In the genomic region with DNA sequence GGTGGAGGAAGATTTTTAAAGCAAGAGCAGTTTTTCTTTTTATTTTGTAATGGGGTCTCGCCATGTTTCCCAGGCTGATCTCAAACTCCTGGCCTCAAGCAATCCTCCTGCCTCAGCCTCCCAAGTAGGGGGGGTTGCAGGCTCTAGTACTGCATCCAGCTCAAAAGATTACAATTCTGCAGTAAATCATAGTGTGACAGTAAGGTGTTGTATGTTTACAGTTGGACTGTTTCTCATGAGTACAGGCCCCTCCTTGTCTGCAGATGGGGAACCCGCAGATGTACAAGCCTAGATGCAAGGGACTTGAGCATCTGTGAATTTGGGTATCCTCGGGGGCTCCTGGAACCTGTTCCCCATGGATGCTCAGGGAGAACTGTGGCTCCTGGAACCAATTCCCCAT, we compare ENCODE assay signal across 25 cellular contexts. TPM values are rescaled to one million over a fixed set of nuclear protein-coding genes. Genes with fewer than 3 reads are reported as not detected.
A peak's percentile ranks its signal among the peaks of the same experiment; 100 is the strongest.
DNase-seq lines count a peak whose midpoint lies in the region; ATAC-seq and TF ChIP-seq lines count a peak whose summit lies in the region.
"Had no signal": no experiment of that assay in that cellular context is flagged by ENCODE, and none has a peak within 500 bp of the region (broad histone marks: within the 10 kb centered on the region; RNA-seq: fewer than 3 reads in every experiment).

No MANE protein-coding gene starts in this region.

- H3K9me2 ChIP-seq in PC-3 (replicated peaks; ENCODE audit: low read length), result no peaks in the 10 kb centered on the region

- no TSS peak for BruUV-seq in PC-3 (replicated peaks; lab: Mats Ljungman, UMichigan)

- DNase-seq in CD4-positive, alpha-beta T cell, result no peak
- DNase-seq in PC-3 (no peak), AG08395 (ENCODE audit: low spot score) (no peak), osteocyte (ENCODE audit: extremely low spot score, unreplicated experiment) (no peak)
- no peak for DNase-seq in effector memory CD8-positive, alpha-beta T cell
- DNase-seq: activated B cell treated with CpG ODN at 0.5 μM for 24 hours; activated CD4-positive, alpha-beta memory T cell treated with anti-CD3 and anti-CD28 coated beads for 36 hours; body of pancreas; Caco-2; effector CD4-positive, alpha-beta T cell; esophagus squamous epithelium; gastrocnemius medialis; HFFc6; hypothalamus; NCI-H1105 treated with DMSO at 0.1 percent for 48 hours; NCI-H2081 treated with DMSO at 0.1 percent for 48 hours; NCI-H510A; nephron progenitor cell; NK-92 treated with Interleukin-12 subunit alpha and Interleukin-12 subunit beta, amount 100 ng/mL, for 24 hours; stimulated activated naive B cell treated with anti-CD40 and anti-IgM and Interleukin-4, amounts not matched to agents 10 μg/mL and 1 μg/mL and 100 μg/mL, for 72 hours; T-helper 9 cell had no signal

- TF ChIP-seq CTCF in CD4-positive, alpha-beta T cell (IDR thresholded peaks at IDR 0.05), result no peak
- TF ChIP-seq CTCF in PC-3 (conservative IDR thresholded peaks at IDR 0.05; ENCODE audit: low read depth, low read length), result no peak
- TF ChIP-seq CTCF in osteocyte (IDR thresholded peaks at IDR 0.05), result no peak

- peaks cover 75% of the 10 kb centered on the region for H4K20me1 ChIP-seq in BLaER1
- H4K20me1 ChIP-seq in PC-3 (ENCODE audit: low read length), result peaks cover 58% of the 10 kb centered on the region

- H3K36me3 ChIP-seq in BLaER1 (peaks cover 68% of the 10 kb centered on the region), PC-3 (ENCODE audit: low read depth, low read length) (peaks cover 68% of the 10 kb centered on the region)

- peaks cover 80% of the 10 kb centered on the region for H3K36me3 Mint-ChIP-seq in CD4-positive, alpha-beta T cell (ENCODE audit: low read depth)
- peaks cover 56% of the 10 kb centered on the region for H3K36me3 Mint-ChIP-seq in effector memory CD8-positive, alpha-beta T cell (ENCODE audit: insufficient read depth)
- H3K36me3 Mint-ChIP-seq in osteocyte (ENCODE audit: unreplicated experiment), result peaks cover 38% of the 10 kb centered on the region

- H3K4me2 ChIP-seq in BLaER1 (peak overlapping the region; percentile 94), PC-3 (ENCODE audit: low read length) (peak overlapping the region; percentile 88)

- no peaks in the 10 kb centered on the region for H3K9me3 ChIP-seq in BLaER1
- H3K9me3 ChIP-seq in CD4-positive, alpha-beta T cell (ENCODE audit: control insufficient read depth, low read length), result no peaks in the 10 kb centered on the region
- H3K9me3 ChIP-seq in PC-3 (ENCODE audit: low read length), result no peaks in the 10 kb centered on the region
- H3K9me3 ChIP-seq: body of pancreas, Caco-2, esophagus squamous epithelium, gastrocnemius medialis had no signal

- H3K4me1 ChIP-seq in BLaER1 (peaks cover 33% of the 10 kb centered on the region), PC-3 (ENCODE audit: insufficient read depth, low read length) (peaks cover 28% of the 10 kb centered on the region)

- H3K79me2 ChIP-seq in PC-3 (ENCODE audit: low read length), result peaks cover 95% of the 10 kb centered on the region

- POLR2A ChIA-PET in CD4-positive, alpha-beta T cell (lab: Charles Lee), result no interaction called here
- POLR2A ChIA-PET in PC-3 (lab: Charles Lee; ENCODE audit: unreplicated experiment), result interaction anchor here (0.6 kb wide), 1 partner anchor 26 kb away, joined by 3 read pairs; no protein-coding TSS in a partner anchor

- CTCF ChIA-PET in CD4-positive, alpha-beta T cell (lab: Charles Lee), result no interaction called here
- CTCF ChIA-PET in PC-3 (lab: Charles Lee), result no interaction called here

- H3K4me3 ChIP-seq in BLaER1 (no peak overlapping the region), PC-3 (ENCODE audit: low read length) (peak overlapping the region; percentile 2; the same call in 1 of the 2 replicates)
- H3K4me3 ChIP-seq: body of pancreas, esophagus squamous epithelium, gastrocnemius medialis, SK-N-MC had no signal

- ATAC-seq in CD4-positive, alpha-beta T cell (ENCODE audit: poor library complexity), result no peak
- no peak for ATAC-seq in PC-3
- ATAC-seq in effector memory CD8-positive, alpha-beta T cell (replicated peaks), result no peak
- no peak for ATAC-seq in HG03432 (IDR thresholded peaks at IDR 0.05; ENCODE audit: unreplicated experiment)
- ATAC-seq: body of pancreas; gastrocnemius medialis; stimulated activated naive B cell treated with anti-CD40 and anti-IgM and Interleukin-4, amounts not matched to agents 10 μg/mL and 1 μg/mL and 100 μg/mL, for 72 hours had no signal

- no peak overlapping the region for H3K9ac ChIP-seq in BLaER1
- H3K9ac ChIP-seq in PC-3 (ENCODE audit: low read length), result no peak overlapping the region

- peak overlapping the region; percentile 30 for H3K27ac Mint-ChIP-seq in CD4-positive, alpha-beta T cell
- peak overlapping the region; percentile 38 to 80 for H3K27ac Mint-ChIP-seq in effector memory CD8-positive, alpha-beta T cell
- no peak overlapping the region for H3K27ac Mint-ChIP-seq in osteocyte (ENCODE audit: unreplicated experiment)
- H3K27ac Mint-ChIP-seq: activated B cell treated with CpG ODN at 0.5 μM for 24 hours; activated CD4-positive, alpha-beta memory T cell treated with anti-CD3 and anti-CD28 coated beads for 36 hours; HFFc6; nephron progenitor cell; stimulated activated naive B cell treated with anti-CD40 and anti-IgM and Interleukin-4, amounts not matched to agents 10 μg/mL and 1 μg/mL and 100 μg/mL, for 72 hours had no signal

- no peaks in the 10 kb centered on the region for H3F3A ChIP-seq in PC-3 (ENCODE audit: low read length, unreplicated experiment)

- no peak overlapping the region for H2AFZ ChIP-seq in PC-3 (ENCODE audit: low read length)

- peak overlapping the region; percentile 30 for H3K4me3 Mint-ChIP-seq in CD4-positive, alpha-beta T cell
- no peak overlapping the region for H3K4me3 Mint-ChIP-seq in effector memory CD8-positive, alpha-beta T cell
- H3K4me3 Mint-ChIP-seq in osteocyte (ENCODE audit: unreplicated experiment), result no peak overlapping the region
- H3K4me3 Mint-ChIP-seq: activated B cell treated with CpG ODN at 0.5 μM for 24 hours; activated CD4-positive, alpha-beta memory T cell treated with anti-CD3 and anti-CD28 coated beads for 36 hours; HFFc6 had no signal

- intact Hi-C loops in CD4-positive, alpha-beta T cell (cut with DNase I, micrococcal nuclease), result loop anchor here in 1 of 2 experiments (2.0 kb wide), 1 partner anchor 99 kb away; a partner anchor contains a TSS
- intact Hi-C loops in PC-3 (cut with micrococcal nuclease), result no loop called here

- H3K27ac ChIP-seq in BLaER1, result no peak overlapping the region
- no peak overlapping the region for H3K27ac ChIP-seq in CD4-positive, alpha-beta T cell (ENCODE audit: low read depth, low read length)
- no peak overlapping the region for H3K27ac ChIP-seq in PC-3 (ENCODE audit: low read length)
- H3K27ac ChIP-seq: body of pancreas, esophagus squamous epithelium, gastrocnemius medialis, SK-N-MC had no signal

- H3K27me3 Mint-ChIP-seq in CD4-positive, alpha-beta T cell, result no peaks in the 10 kb centered on the region
- no peaks in the 10 kb centered on the region for H3K27me3 Mint-ChIP-seq in effector memory CD8-positive, alpha-beta T cell
- no peaks in the 10 kb centered on the region for H3K27me3 Mint-ChIP-seq in osteocyte (ENCODE audit: unreplicated experiment)
- H3K27me3 Mint-ChIP-seq: activated B cell treated with CpG ODN at 0.5 μM for 24 hours; activated CD4-positive, alpha-beta memory T cell treated with anti-CD3 and anti-CD28 coated beads for 36 hours; progenitor cell of endocrine pancreas; stimulated activated naive B cell treated with anti-CD40 and anti-IgM and Interleukin-4, amounts not matched to agents 10 μg/mL and 1 μg/mL and 100 μg/mL, for 72 hours had no signal

- H3K27me3 ChIP-seq in BLaER1 (no peaks in the 10 kb centered on the region), PC-3 (ENCODE audit: low read length) (no peaks in the 10 kb centered on the region)
- H3K27me3 ChIP-seq in CD4-positive, alpha-beta T cell (ENCODE audit: control insufficient read depth, insufficient read depth, low read length), result no peaks in the 10 kb centered on the region
- H3K27me3 ChIP-seq: body of pancreas, esophagus squamous epithelium, gastrocnemius medialis had no signal

- H3K9me3 Mint-ChIP-seq in CD4-positive, alpha-beta T cell, result no peaks in the 10 kb centered on the region
- H3K9me3 Mint-ChIP-seq in effector memory CD8-positive, alpha-beta T cell, result no peaks in the 10 kb centered on the region
- H3K9me3 Mint-ChIP-seq in osteocyte (ENCODE audit: unreplicated experiment), result no peaks in the 10 kb centered on the region
- H3K9me3 Mint-ChIP-seq: activated B cell treated with CpG ODN at 0.5 μM for 24 hours; activated CD4-positive, alpha-beta memory T cell treated with anti-CD3 and anti-CD28 coated beads for 36 hours; HFFc6; nephron progenitor cell; stimulated activated naive B cell treated with anti-CD40 and anti-IgM and Interleukin-4, amounts not matched to agents 10 μg/mL and 1 μg/mL and 100 μg/mL, for 72 hours had no signal

- peaks cover 59% of the 10 kb centered on the region for H3K4me1 Mint-ChIP-seq in CD4-positive, alpha-beta T cell (ENCODE audit: low read depth)
- peaks cover 22 to 47% of the 10 kb centered on the region in 2 donors for H3K4me1 Mint-ChIP-seq in effector memory CD8-positive, alpha-beta T cell (ENCODE audit: low read depth in 2 of 2)
- H3K4me1 Mint-ChIP-seq in osteocyte (ENCODE audit: unreplicated experiment), result peaks cover 28% of the 10 kb centered on the region

RNA-seq across cellular contexts. Expression of a gene that starts 3.3 kb away (rescaled TPM):
- 10 to 100 TPM; 27.4 to 32.0 TPM for total RNA-seq in CD4-positive, alpha-beta T cell
- total RNA-seq in PC-3 (2014; rRNA removed) (1,309 and 1,334 TPM in 2 replicates), osteocyte (159 and 161 TPM in 2 replicates)

RNA-seq across cellular contexts. Expression of a gene that starts 3.7 kb away (rescaled TPM):
- 1 to 10 TPM; 2.6 to 3.2 TPM for total RNA-seq in CD4-positive, alpha-beta T cell
- total RNA-seq in PC-3 (2014; rRNA removed) (26.7 and 49.0 TPM in 2 replicates), osteocyte (20.3 and 21.6 TPM in 2 replicates)

RNA-seq across cellular contexts. Expression of a gene that starts 54.3 kb away (rescaled TPM):
- total RNA-seq in CD4-positive, alpha-beta T cell, result under 1 TPM in 1 of 2 experiments, not detected in 1; 0.36 TPM
- total RNA-seq in PC-3 (2014; rRNA removed) (35.7 and 38.4 TPM in 2 replicates), osteocyte (23.3 and 24.2 TPM in 2 replicates)
- total RNA-seq: activated B cell treated with CpG ODN at 0.5 μM for 24 hours had no signal

Comparison
In these comparisons a context has a peak if more than half of its experiments do, and no peak if none do; other contexts are left out.
1. RNA of a gene that starts 54.3 kb away (total RNA-seq): 35.7 to 38.4 TPM in PC-3 and 23.3 to 24.2 TPM in osteocyte; 0.36 TPM in CD4-positive, alpha-beta T cell; every median in the first group is over 10 times any median in the second.